In the genomic region with DNA sequence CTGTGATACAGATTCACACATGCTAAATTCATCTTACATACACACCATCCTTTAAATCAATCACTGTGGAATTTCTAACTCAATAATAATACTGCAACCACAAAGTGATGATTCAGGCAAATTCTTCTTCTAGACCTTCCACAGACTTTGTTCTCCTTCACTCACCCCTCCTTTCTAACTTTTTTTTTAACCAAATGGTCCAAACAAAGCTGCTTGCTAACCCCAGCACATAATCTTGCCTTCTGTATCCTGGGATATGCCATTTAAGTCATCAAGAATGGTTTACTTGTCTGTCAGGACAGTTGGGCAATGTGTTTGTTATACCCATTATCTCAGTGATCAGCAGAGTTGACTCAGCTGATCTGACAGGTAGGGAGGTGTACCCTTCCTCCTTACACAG, we compare ENCODE assay signal across 14 cellular contexts. TPM values are rescaled to one million over a fixed set of nuclear protein-coding genes. Genes with fewer than 3 reads are reported as not detected.
A peak's percentile ranks its signal among the peaks of the same experiment; 100 is the strongest.
DNase-seq lines count a peak whose midpoint lies in the region; ATAC-seq and TF ChIP-seq lines count a peak whose summit lies in the region.
"Had no signal": no experiment of that assay in that cellular context is flagged by ENCODE, and none has a peak within 500 bp of the region (broad histone marks: within the 10 kb centered on the region; RNA-seq: fewer than 3 reads in every experiment).

No MANE protein-coding gene starts in this region.

- H3K9me2 ChIP-seq in PC-9 (ENCODE audit: insufficient read depth) = no peaks in the 10 kb centered on the region

- H3K4me1 ChIP-seq in left ventricle myocardium inferior (peaks cover 93% of the 10 kb centered on the region), heart left ventricle (peaks cover 3 to 86% (median 37%) of the 10 kb centered on the region in 12 donors), liver (ENCODE audit: control insufficient read depth in 4 of 4, insufficient read depth in 4 of 4, low read length in 3 of 4) (peaks cover 9 to 77% (median 63%) of the 10 kb centered on the region in 4 donors), PC-9 (replicated peaks; ENCODE audit: insufficient read depth) (no peaks in the 10 kb centered on the region)

- H3K27me3 ChIP-seq in left ventricle myocardium inferior (ENCODE audit: low read depth) = no peaks in the 10 kb centered on the region
- no peaks in the 10 kb centered on the region for H3K27me3 ChIP-seq in heart left ventricle
- H3K27me3 ChIP-seq in liver (ENCODE audit: control insufficient read depth in 4 of 4, insufficient read depth in 4 of 4, low read length in 3 of 4) = no peaks in the 10 kb centered on the region
- no peaks in the 10 kb centered on the region for H3K27me3 ChIP-seq in PC-9 (ENCODE audit: insufficient read depth, low read depth)

- ATAC-seq in heart left ventricle (no peak), HG02623 (IDR thresholded peaks at IDR 0.05; ENCODE audit: unreplicated experiment) (no peak)
- ATAC-seq: sciatic nerve had no signal

- TF ChIP-seq CTCF in left ventricle myocardium inferior (IDR thresholded peaks at IDR 0.05; ENCODE audit: borderline replicate concordance) (no peak), heart left ventricle (IDR thresholded peaks at IDR 0.05) (no peak), liver (IDR thresholded peaks at IDR 0.05; ENCODE audit: low read depth, low read length, missing input control) (no peak), PC-9 (conservative IDR thresholded peaks at IDR 0.05) (no peak)

- no peak overlapping the region for H3K4me2 ChIP-seq in PC-9

- no peak overlapping the region for H2AFZ ChIP-seq in PC-9

- no TSS peak for BruUV-seq in PC-9 (replicated peaks; lab: Mats Ljungman, UMichigan)

- H4K20me1 ChIP-seq in PC-9 (ENCODE audit: insufficient read depth) = no peaks in the 10 kb centered on the region

- CTCF ChIA-PET in PC-9 (lab: Charles Lee) = no interaction called here

- no peak for DNase-seq in left ventricle myocardium inferior
- DNase-seq in heart left ventricle = no peak
- peak; percentile 76 for DNase-seq in astrocyte of the hippocampus (ENCODE audit: low read depth, low spot score)
- no peak for DNase-seq in islet precursor cell
- no peak for DNase-seq in activated CD4-positive, alpha-beta T cell treated with anti-CD3 and anti-CD28 coated beads, Interleukin-2, amount 50 U/mL, for 4 hours
- no peak for DNase-seq in PC-9
- DNase-seq: DMS53; effector CD8-positive, alpha-beta T cell; NCI-H1048; NCI-H510A treated with DMSO at 0.1 percent for 48 hours had no signal

- no peaks in the 10 kb centered on the region for H3K79me2 ChIP-seq in PC-9 (ENCODE audit: low read depth)

- H3K9ac ChIP-seq in liver (ENCODE audit: low read depth in 1 of 2, low read length in 2 of 2) = no peak overlapping the region

- H3K27ac ChIP-seq in left ventricle myocardium inferior (replicated peaks) = peak overlapping the region; percentile 27
- peak overlapping the region in 2 of 12 donors; percentile 10 to 12 for H3K27ac ChIP-seq in heart left ventricle
- peak overlapping the region; percentile 14 to 46 for H3K27ac ChIP-seq in liver (ENCODE audit: low read depth in 1 of 2, low read length in 2 of 2)
- no peak overlapping the region for H3K27ac ChIP-seq in PC-9
- H3K27ac ChIP-seq: RWPE1 had no signal

- no peaks in the 10 kb centered on the region for H3F3A ChIP-seq in PC-9 (ENCODE audit: insufficient read depth, low read depth)

- H3K4me3 ChIP-seq in left ventricle myocardium inferior (no peak overlapping the region), heart left ventricle (no peak overlapping the region), liver (ENCODE audit: low read depth in 1 of 3, low read length in 3 of 3) (no peak overlapping the region), PC-9 (no peak overlapping the region)

- no peak for TF ChIP-seq POLR2A in heart left ventricle (IDR thresholded peaks at IDR 0.05)

- POLR2A ChIA-PET in PC-9 (lab: Charles Lee; ENCODE audit: unreplicated experiment) = interaction anchor here (0.5 kb wide), 1 partner anchor 34 kb away, joined by 3 read pairs; no protein-coding TSS in a partner anchor

- H3K9me3 ChIP-seq in left ventricle myocardium inferior (replicated peaks) = no peaks in the 10 kb centered on the region
- H3K9me3 ChIP-seq in heart left ventricle = no peaks in the 10 kb centered on the region
- H3K9me3 ChIP-seq in liver (ENCODE audit: control insufficient read depth in 4 of 4, low read length in 3 of 4) = no peaks in the 10 kb centered on the region
- no peaks in the 10 kb centered on the region for H3K9me3 ChIP-seq in PC-9 (ENCODE audit: insufficient read depth, low read depth)

- intact Hi-C loops in left ventricle myocardium inferior (cut with micrococcal nuclease) = loop anchor here (10.0 kb wide), 1 partner anchor 106 kb away; no protein-coding TSS in a partner anchor
- intact Hi-C loops in heart left ventricle (cut with DNase I) = loop anchor here in 2 of 10 donors (10.0 kb wide), 2 partner anchors 96 to 106 kb away; no protein-coding TSS in a partner anchor
- intact Hi-C loops in PC-9 (cut with micrococcal nuclease; ENCODE audit: unreplicated experiment) = loop anchor here (10.0 kb wide), 1 partner anchor 86 kb away; no protein-coding TSS in a partner anchor

- peak in 1 of 2 donors; percentile 28 for TF ChIP-seq RAD21 in liver (IDR thresholded peaks at IDR 0.05)

- peaks cover 72% of the 10 kb centered on the region for H3K36me3 ChIP-seq in left ventricle myocardium inferior
- H3K36me3 ChIP-seq in heart left ventricle = peaks cover 0 to 99% (median 78%) of the 10 kb centered on the region in 9 donors
- H3K36me3 ChIP-seq in liver (ENCODE audit: control insufficient read depth in 4 of 4, insufficient read depth in 3 of 4, low read depth in 1 of 4, low read length in 3 of 4) = peaks cover 1 to 43% (median 20%) of the 10 kb centered on the region in 4 donors
- H3K36me3 ChIP-seq in PC-9 (ENCODE audit: low read depth) = no peaks in the 10 kb centered on the region

TF ChIP-seq in liver, 16 proteins besides CTCF, POLR2A, EP300 and RAD21:
- TF ChIP-seq, protein P1, sequence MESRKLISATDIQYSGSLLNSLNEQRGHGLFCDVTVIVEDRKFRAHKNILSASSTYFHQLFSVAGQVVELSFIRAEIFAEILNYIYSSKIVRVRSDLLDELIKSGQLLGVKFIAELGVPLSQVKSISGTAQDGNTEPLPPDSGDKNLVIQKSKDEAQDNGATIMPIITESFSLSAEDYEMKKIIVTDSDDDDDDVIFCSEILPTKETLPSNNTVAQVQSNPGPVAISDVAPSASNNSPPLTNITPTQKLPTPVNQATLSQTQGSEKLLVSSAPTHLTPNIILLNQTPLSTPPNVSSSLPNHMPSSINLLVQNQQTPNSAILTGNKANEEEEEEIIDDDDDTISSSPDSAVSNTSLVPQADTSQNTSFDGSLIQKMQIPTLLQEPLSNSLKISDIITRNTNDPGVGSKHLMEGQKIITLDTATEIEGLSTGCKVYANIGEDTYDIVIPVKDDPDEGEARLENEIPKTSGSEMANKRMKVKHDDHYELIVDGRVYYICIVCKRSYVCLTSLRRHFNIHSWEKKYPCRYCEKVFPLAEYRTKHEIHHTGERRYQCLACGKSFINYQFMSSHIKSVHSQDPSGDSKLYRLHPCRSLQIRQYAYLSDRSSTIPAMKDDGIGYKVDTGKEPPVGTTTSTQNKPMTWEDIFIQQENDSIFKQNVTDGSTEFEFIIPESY (IDR thresholded peaks at IDR 0.05) = no peak
- TF ChIP-seq YY1 (IDR thresholded peaks at IDR 0.05) (peak; percentile 46), JUND (IDR thresholded peaks at IDR 0.05) (no peak), SP1 (IDR thresholded peaks at IDR 0.05) (no peak), GABPA (IDR thresholded peaks at IDR 0.05 in 1 of 2, conservative IDR thresholded peaks at IDR 0.05 in 1 of 2) (no peak), HNF4A (conservative IDR thresholded peaks at IDR 0.05) (peak; percentile 12 to 39), FOXA1 (IDR thresholded peaks at IDR 0.05) (no peak), FOXA2 (IDR thresholded peaks at IDR 0.05) (peak; percentile 36), NR2F2 (IDR thresholded peaks at IDR 0.05) (no peak), HNF4G (IDR thresholded peaks at IDR 0.05) (no peak), RXRA (IDR thresholded peaks at IDR 0.05) (peak in 1 of 2 donors; percentile 31)
- TF ChIP-seq, protein P2, sequence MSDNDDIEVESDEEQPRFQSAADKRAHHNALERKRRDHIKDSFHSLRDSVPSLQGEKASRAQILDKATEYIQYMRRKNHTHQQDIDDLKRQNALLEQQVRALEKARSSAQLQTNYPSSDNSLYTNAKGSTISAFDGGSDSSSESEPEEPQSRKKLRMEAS (IDR thresholded peaks at IDR 0.05) = no peak
- TF ChIP-seq, protein P3, sequence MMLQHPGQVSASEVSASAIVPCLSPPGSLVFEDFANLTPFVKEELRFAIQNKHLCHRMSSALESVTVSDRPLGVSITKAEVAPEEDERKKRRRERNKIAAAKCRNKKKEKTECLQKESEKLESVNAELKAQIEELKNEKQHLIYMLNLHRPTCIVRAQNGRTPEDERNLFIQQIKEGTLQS (IDR thresholded peaks at IDR 0.05) = no peak

RNA-seq across cellular contexts. Expression of a gene that starts 10.0 kb away (rescaled TPM):
- total RNA-seq in left ventricle myocardium inferior (44.0 TPM), heart left ventricle (100 to 1,000 TPM in 2 of 9 donors, 10 to 100 TPM in 7; 21.9 to 109 (median 42.9) TPM), liver (100 to 1,000 TPM; 231 to 572 TPM), PC-9 (2021) (8.0 and 8.2 TPM in 2 replicates)
- polyA plus RNA-seq in heart left ventricle (10 to 100 TPM; 10.2 to 20.3 TPM), liver (100 to 1,000 TPM in 1 of 2 donors, 10 to 100 TPM in 1; 97.4 to 105 TPM)
